In genomic region chr7:132061931-132062330, GRCh38 we compare ENCODE assay signal across 30 cellular contexts.
DNase-seq lines count a peak whose midpoint lies in the region; ATAC-seq and TF ChIP-seq lines count a peak whose summit lies in the region.
"Had no signal": no experiment of that assay in that cellular context is flagged by ENCODE, and none has a peak within 500 bp of the region (broad histone marks: within the 10 kb centered on the region; RNA-seq: fewer than 3 reads in every experiment).

No MANE protein-coding gene starts in this region.

- H3K4me3 Mint-ChIP-seq in osteocyte (ENCODE audit: unreplicated experiment): no peak overlapping the region
- H3K4me3 Mint-ChIP-seq: activated naive CD8-positive, alpha-beta T cell treated with anti-CD3 and anti-CD28 coated beads, Interleukin-2, amount 10 ng/mL, durations not matched to agents 7 days and 5 days; immature natural killer cell; nephron progenitor cell; stimulated activated effector memory CD8-positive, alpha-beta T cell treated with anti-CD3 and anti-CD28 coated beads, Interleukin-12 subunit alpha, Interleukin-12 subunit beta, amount 100 ng/mL, for 72 hours had no signal

- H3K27ac Mint-ChIP-seq in osteocyte (ENCODE audit: unreplicated experiment): no peak overlapping the region
- H3K27ac Mint-ChIP-seq: activated naive CD8-positive, alpha-beta T cell treated with anti-CD3 and anti-CD28 coated beads, Interleukin-2, amount 10 ng/mL, durations not matched to agents 7 days and 5 days; immature natural killer cell; nephron progenitor cell; stimulated activated effector memory CD8-positive, alpha-beta T cell treated with anti-CD3 and anti-CD28 coated beads, Interleukin-12 subunit alpha, Interleukin-12 subunit beta, amount 100 ng/mL, for 72 hours had no signal

- H3K36me3 Mint-ChIP-seq in osteocyte (ENCODE audit: unreplicated experiment): no peaks in the 10 kb centered on the region
- H3K36me3 Mint-ChIP-seq: activated naive CD8-positive, alpha-beta T cell treated with anti-CD3 and anti-CD28 coated beads, Interleukin-2, amount 10 ng/mL, durations not matched to agents 7 days and 5 days; immature natural killer cell; stimulated activated effector memory CD8-positive, alpha-beta T cell treated with anti-CD3 and anti-CD28 coated beads, Interleukin-12 subunit alpha, Interleukin-12 subunit beta, amount 100 ng/mL, for 72 hours had no signal

- no peaks in the 10 kb centered on the region for H3K27me3 ChIP-seq in MG63
- H3K27me3 ChIP-seq: ascending aorta, esophagus muscularis mucosa, ovary, Peyer's patch, transverse colon had no signal

- no peaks in the 10 kb centered on the region for H3K9me3 ChIP-seq in MG63
- H3K9me3 ChIP-seq: ascending aorta, ovary, Peyer's patch, transverse colon had no signal

- H3K9me3 Mint-ChIP-seq in osteocyte (ENCODE audit: unreplicated experiment): peaks cover 7% of the 10 kb centered on the region
- H3K9me3 Mint-ChIP-seq: activated naive CD8-positive, alpha-beta T cell treated with anti-CD3 and anti-CD28 coated beads, Interleukin-2, amount 10 ng/mL, durations not matched to agents 7 days and 5 days; stimulated activated effector memory CD8-positive, alpha-beta T cell treated with anti-CD3 and anti-CD28 coated beads, Interleukin-12 subunit alpha, Interleukin-12 subunit beta, amount 100 ng/mL, for 72 hours had no signal

- no peak overlapping the region for H3K4me3 ChIP-seq in MG63
- H3K4me3 ChIP-seq: ascending aorta, esophagus muscularis mucosa, ovary, Peyer's patch, transverse colon had no signal

- H3K36me3 ChIP-seq in MG63: no peaks in the 10 kb centered on the region
- H3K36me3 ChIP-seq: ascending aorta, esophagus muscularis mucosa, ovary, Peyer's patch, transverse colon had no signal

- TF ChIP-seq CTCF in osteocyte (IDR thresholded peaks at IDR 0.05): no peak

- H3K27me3 Mint-ChIP-seq in osteocyte (ENCODE audit: unreplicated experiment): no peaks in the 10 kb centered on the region

- H3K4me1 Mint-ChIP-seq in osteocyte (ENCODE audit: unreplicated experiment): peaks cover 25% of the 10 kb centered on the region
- H3K4me1 Mint-ChIP-seq: immature natural killer cell; stimulated activated effector memory CD8-positive, alpha-beta T cell treated with anti-CD3 and anti-CD28 coated beads, Interleukin-12 subunit alpha, Interleukin-12 subunit beta, amount 100 ng/mL, for 72 hours had no signal

- DNase-seq in EH (ENCODE audit: low read depth) (peak; percentile 18), MG63 (peak; percentile 10), fibroblast of gingiva (ENCODE audit: low read depth) (peak; percentile 30), osteocyte (ENCODE audit: extremely low spot score, unreplicated experiment) (peak; percentile 23), HPDE6-E6E7 (ENCODE audit: extremely low spot score) (no peak), NCI-H526 treated with DMSO at 0.1 percent for 48 hours (lab: John Stamatoyannopoulos, UW) (no peak)
- DNase-seq: ACHN; activated CD4-positive, alpha-beta T cell treated with anti-CD3 and anti-CD28 coated beads for 4 hours; activated effector memory CD4-positive, alpha-beta T cell treated with anti-CD3 and anti-CD28 coated beads, Interleukin-2, amount 50 U/mL, for 16 hours; activated naive CD8-positive, alpha-beta T cell treated with anti-CD3 and anti-CD28 coated beads, Interleukin-2, amount 10 ng/mL, durations not matched to agents 7 days and 5 days; activated T-cell treated with anti-CD3 and anti-CD28 coated beads, Interleukin-2, amount 50 U/mL, for 1 hour; C1 segment of cervical spinal cord; central memory CD4-positive, alpha-beta T cell; DMS53; GOT3; immature natural killer cell; KBM-7; NCI-H1417; NCI-H2081; NCI-H524 treated with DMSO at 0.1 percent for 48 hours; nephron progenitor cell; ovary; Peyer's patch; SHP77; transverse colon had no signal

- ATAC-seq in GM19463 (IDR thresholded peaks at IDR 0.05; ENCODE audit: unreplicated experiment): no peak
- ATAC-seq in HG02588 (IDR thresholded peaks at IDR 0.05; ENCODE audit: unreplicated experiment): no peak
- ATAC-seq: stimulated activated effector memory CD8-positive, alpha-beta T cell treated with anti-CD3 and anti-CD28 coated beads, Interleukin-12 subunit alpha, Interleukin-12 subunit beta, amount 100 ng/mL, for 72 hours had no signal

Comparison
In these comparisons a context has a peak if more than half of its experiments do, and no peak if none do; other contexts are left out.
1. DNase-seq: peak in EH (single experiment), MG63 (single experiment), fibroblast of gingiva (single experiment) and osteocyte (single experiment); none in HPDE6-E6E7 (single experiment) and NCI-H526 treated with DMSO at 0.1 percent for 48 hours (single experiment).